Comparison of ENCODE assay signal across 17 cellular contexts in the genomic region with DNA sequence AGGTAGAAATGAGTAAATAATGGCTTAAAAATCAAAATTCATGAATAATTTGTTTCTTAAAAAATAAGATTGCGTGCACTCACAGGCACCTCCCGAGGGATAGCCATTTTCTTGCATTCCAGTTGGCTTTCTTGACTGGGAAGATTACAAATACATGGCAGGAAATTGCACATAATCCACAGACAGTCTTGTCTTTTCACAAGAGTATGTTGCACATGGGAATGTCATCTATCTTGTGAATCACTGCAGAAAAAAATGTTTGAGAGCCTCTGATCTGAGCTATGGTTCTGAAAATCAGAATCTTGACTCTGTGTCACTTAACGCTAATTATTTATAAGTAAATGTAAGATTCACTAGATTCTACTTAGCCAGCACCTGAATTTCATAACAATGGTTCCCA.
DNase-seq lines count a peak whose midpoint lies in the region; TF ChIP-seq lines count a peak whose summit lies in the region.
"Had no signal": no experiment of that assay in that cellular context is flagged by ENCODE, and none has a peak within 500 bp of the region (broad histone marks: within the 10 kb centered on the region; RNA-seq: fewer than 3 reads in every experiment).

No MANE protein-coding gene starts in this region.

- H3K79me2 ChIP-seq in smooth muscle cell (ENCODE audit: low read depth) (peaks cover 11% of the 10 kb centered on the region), Karpas-422 (ENCODE audit: low read length) (no peaks in the 10 kb centered on the region)
- H3K79me2 ChIP-seq: parathyroid adenoma had no signal

- intact Hi-C loops in stomach (cut with DNase I; ENCODE audit: low total_unique reads) = loop anchor here (10.0 kb wide), 1 partner anchor 1215 kb away; no protein-coding TSS in a partner anchor

- H4K20me1 ChIP-seq in smooth muscle cell (ENCODE audit: low read depth) = no peaks in the 10 kb centered on the region
- H4K20me1 ChIP-seq in Karpas-422 (ENCODE audit: insufficient read depth, low read depth, low read length) = no peaks in the 10 kb centered on the region

- no peak for TF ChIP-seq POLR2A in stomach (IDR thresholded peaks at IDR 0.05)

- TF ChIP-seq CTCF in smooth muscle cell (IDR thresholded peaks at IDR 0.05; ENCODE audit: borderline replicate concordance, insufficient read depth, poor library complexity, severe bottlenecking) (no peak), stomach (IDR thresholded peaks at IDR 0.05) (no peak)

- in situ Hi-C loops in SK-MEL-5 (cut with HindIII; ENCODE audit: low pct_unique_long_range_greater_than_20kb, low sequenced_read_pairs) = no loop called here

- no peaks in the 10 kb centered on the region for H3K9me2 ChIP-seq in Karpas-422 (replicated peaks; ENCODE audit: insufficient read depth, low read length)

- peak overlapping the region; percentile 40 for H2AFZ ChIP-seq in smooth muscle cell (ENCODE audit: low read depth)
- H2AFZ ChIP-seq in Karpas-422 (ENCODE audit: low read length) = no peak overlapping the region
- H2AFZ ChIP-seq: parathyroid adenoma had no signal

- no peaks in the 10 kb centered on the region for H3K36me3 ChIP-seq in smooth muscle cell (ENCODE audit: low read depth)
- no peaks in the 10 kb centered on the region for H3K36me3 ChIP-seq in stomach
- no peaks in the 10 kb centered on the region for H3K36me3 ChIP-seq in Karpas-422 (ENCODE audit: insufficient read depth, low read length)
- H3K36me3 ChIP-seq: transverse colon had no signal

- H3K4me1 ChIP-seq in smooth muscle cell (ENCODE audit: low read depth) (peaks cover 23% of the 10 kb centered on the region), stomach (peaks cover 0 to 18% (median 2%) of the 10 kb centered on the region in 4 donors), Karpas-422 (ENCODE audit: low read length) (no peaks in the 10 kb centered on the region)
- H3K4me1 ChIP-seq: parathyroid adenoma, transverse colon had no signal

- H3K27ac ChIP-seq in smooth muscle cell (ENCODE audit: low read depth) (peak overlapping the region; percentile 93), stomach (peak overlapping the region in 1 of 5 donors; percentile 1), Karpas-422 (ENCODE audit: low read length) (no peak overlapping the region)
- H3K27ac ChIP-seq: parathyroid adenoma, transverse colon had no signal

- H3K27me3 ChIP-seq in smooth muscle cell (ENCODE audit: low read depth) = no peaks in the 10 kb centered on the region
- no peaks in the 10 kb centered on the region for H3K27me3 ChIP-seq in stomach
- H3K27me3 ChIP-seq in Karpas-422 (ENCODE audit: low read length) = no peaks in the 10 kb centered on the region
- H3K27me3 ChIP-seq: transverse colon had no signal

- no peak for TF ChIP-seq EP300 in stomach (IDR thresholded peaks at IDR 0.05)

- H3K4me2 ChIP-seq in smooth muscle cell (peak overlapping the region; percentile 80), Karpas-422 (ENCODE audit: low read depth, low read length, poor library complexity, severe bottlenecking) (no peak overlapping the region)

- H3F3A ChIP-seq in smooth muscle cell (ENCODE audit: low read depth) = no peaks in the 10 kb centered on the region

- peak; percentile 78 for DNase-seq in ELR (ENCODE audit: low read depth)
- DNase-seq in SK-MEL-5 (ENCODE audit: low read depth, low spot score) = peak; percentile 14
- peak; percentile 94 for DNase-seq in fibroblast of peridontal ligament (ENCODE audit: extremely low read depth)
- DNase-seq in smooth muscle cell (lab: John Stamatoyannopoulos, UW; ENCODE audit: unreplicated experiment) = no peak
- no peak for DNase-seq in stimulated activated naive CD4-positive, alpha-beta T cell (lab: John Stamatoyannopoulos, UW)
- DNase-seq in stomach = no peak
- DNase-seq in Karpas-422 = no peak
- DNase-seq: activated gamma-delta T cell treated with Interleukin-2 at 50 U/mL for 16 hours; CD4-positive, CD25-positive, alpha-beta regulatory T cell; Kasumi-1; left cardiac atrium; NCI-H1436; SHP77; small intestine; T-helper 17 cell; transverse colon had no signal

- no peak overlapping the region for H3K4me3 ChIP-seq in smooth muscle cell
- no peak overlapping the region for H3K4me3 ChIP-seq in stomach
- no peak overlapping the region for H3K4me3 ChIP-seq in Karpas-422 (ENCODE audit: low read length)
- H3K4me3 ChIP-seq: transverse colon had no signal

- peak overlapping the region; percentile 73 for H3K9ac ChIP-seq in smooth muscle cell (ENCODE audit: low read depth)
- H3K9ac ChIP-seq in Karpas-422 (ENCODE audit: low read length) = no peak overlapping the region
- H3K9ac ChIP-seq: parathyroid adenoma had no signal

- 36% methylated on average over 3 of the region's 3 CpGs for WGBS in smooth muscle cell (ENCODE audit: low lambda C conversion rate)
- whole genome bisulfite sequencing in stomach, 5 donors = 69 to 89% (median 81%) methylated on average over 3 of the region's 3 CpGs

- H3K9me3 ChIP-seq in smooth muscle cell (replicated peaks; ENCODE audit: low read depth) (no peaks in the 10 kb centered on the region), stomach (no peaks in the 10 kb centered on the region), Karpas-422 (ENCODE audit: low read length) (no peaks in the 10 kb centered on the region)
- H3K9me3 ChIP-seq: transverse colon had no signal

Comparison
In these comparisons a context has a peak if more than half of its experiments do, and no peak if none do; other contexts are left out.
1. DNase-seq: peak in ELR (single experiment), SK-MEL-5 (single experiment) and fibroblast of peridontal ligament (single experiment); none in smooth muscle cell (single experiment), stimulated activated naive CD4-positive, alpha-beta T cell (0 of 6), stomach (single experiment) and Karpas-422 (single experiment).